Comparison of ENCODE assay signal across 2 cellular contexts in genomic region chr21:38849776-38850175, GRCh38.
TF ChIP-seq lines count a peak whose summit lies in the region.

No MANE protein-coding gene starts in this region.

TF ChIP-seq in IMR-90, 13 proteins besides CTCF, POLR2A, EP300 and RAD21:
- no peak for TF ChIP-seq MAZ (IDR thresholded peaks at IDR 0.05; ENCODE audit: borderline replicate concordance, low read depth, low read length)
- TF ChIP-seq FOS (IDR thresholded peaks at IDR 0.05; ENCODE audit: low read depth, low read length) = no peak
- TF ChIP-seq SMC3 (IDR thresholded peaks at IDR 0.05; ENCODE audit: low read depth, low read length) = no peak
- no peak for TF ChIP-seq MXI1 (IDR thresholded peaks at IDR 0.05; ENCODE audit: borderline replicate concordance, low read depth, low read length)
- TF ChIP-seq BHLHE40 (IDR thresholded peaks at IDR 0.05; ENCODE audit: low read depth, low read length) = no peak

TF ChIP-seq in GM12878, 131 proteins besides CTCF, POLR2A, EP300 and RAD21:
- TF ChIP-seq SREBF1 (IDR thresholded peaks at IDR 0.05; ENCODE audit: low read length) (no peak), YBX1 (IDR thresholded peaks at IDR 0.05) (no peak), STAT1 (conservative IDR thresholded peaks at IDR 0.05) (no peak), PKNOX1 (IDR thresholded peaks at IDR 0.05) (no peak), CHD1 (IDR thresholded peaks at IDR 0.05; ENCODE audit: low read depth, low read length) (no peak), SMAD5 (IDR thresholded peaks at IDR 0.05; ENCODE audit: low read depth) (no peak), MYB (IDR thresholded peaks at IDR 0.05; ENCODE audit: borderline replicate concordance, low read depth, low read length) (no peak), CUX1 (IDR thresholded peaks at IDR 0.05; ENCODE audit: insufficient replicate concordance, low read depth, low read length) (no peak), EED (IDR thresholded peaks at IDR 0.05; ENCODE audit: low read depth) (no peak), BRCA1 (IDR thresholded peaks at IDR 0.05; ENCODE audit: low read depth, low read length) (no peak), BMI1 (IDR thresholded peaks at IDR 0.05; ENCODE audit: borderline replicate concordance) (no peak), RELB (IDR thresholded peaks at IDR 0.05; ENCODE audit: low read depth) (no peak)
